Comparison of ENCODE assay signal across 12 cellular contexts in genomic region chr10:132544744-132545658, GRCh38. TPM values are rescaled to one million over a fixed set of nuclear protein-coding genes. Genes with fewer than 3 reads are reported as not detected.
DNase-seq lines count a peak whose midpoint lies in the region; ATAC-seq and TF ChIP-seq lines count a peak whose summit lies in the region.
"Had no signal": no experiment of that assay in that cellular context is flagged by ENCODE, and none has a peak within 500 bp of the region (broad histone marks: within the 10 kb centered on the region; RNA-seq: fewer than 3 reads in every experiment).

No MANE protein-coding gene starts in this region.

- CTCF ChIA-PET in activated CD4-positive, alpha-beta memory T cell treated with anti-CD3 and anti-CD28 coated beads, Interleukin-2, amount 10 ng/mL, durations not matched to agents 7 days and 5 days (lab: Charles Lee), result no interaction called here

- H3K27me3 ChIP-seq in left lung (no peaks in the 10 kb centered on the region), upper lobe of right lung (no peaks in the 10 kb centered on the region)
- H3K27me3 ChIP-seq: adrenal gland, gastrocnemius medialis had no signal

- intact Hi-C loops in left lung (cut with DNase I), result no loop called here
- intact Hi-C loops in upper lobe of right lung (cut with DNase I), result no loop called here

- H3K9me3 ChIP-seq in left lung, result no peaks in the 10 kb centered on the region
- H3K9me3 ChIP-seq in upper lobe of right lung, result no peaks in the 10 kb centered on the region
- H3K9me3 ChIP-seq: adrenal gland, gastrocnemius medialis had no signal

- H3K9me3 Mint-ChIP-seq in activated naive CD4-positive, alpha-beta T cell treated with anti-CD3 and anti-CD28 coated beads, Interleukin-2, amount 50 U/mL, for 24 hours, result no peaks in the 10 kb centered on the region
- no peaks in the 10 kb centered on the region for H3K9me3 Mint-ChIP-seq in activated CD4-positive, alpha-beta memory T cell treated with anti-CD3 and anti-CD28 coated beads, Interleukin-2, amount 10 ng/mL, durations not matched to agents 7 days and 5 days

- no peak overlapping the region for H3K27ac ChIP-seq in left lung
- no peak overlapping the region for H3K27ac ChIP-seq in upper lobe of right lung
- H3K27ac ChIP-seq: gastrocnemius medialis had no signal

- TF ChIP-seq CTCF in left lung (IDR thresholded peaks at IDR 0.05) (no peak), upper lobe of right lung (IDR thresholded peaks at IDR 0.05) (no peak)

- H3K27me3 Mint-ChIP-seq in activated naive CD4-positive, alpha-beta T cell treated with anti-CD3 and anti-CD28 coated beads, Interleukin-2, amount 50 U/mL, for 24 hours, result no peaks in the 10 kb centered on the region
- H3K27me3 Mint-ChIP-seq in activated CD4-positive, alpha-beta memory T cell treated with anti-CD3 and anti-CD28 coated beads, Interleukin-2, amount 10 ng/mL, durations not matched to agents 7 days and 5 days, result peaks cover 3% of the 10 kb centered on the region

- H3K27ac Mint-ChIP-seq in activated naive CD4-positive, alpha-beta T cell treated with anti-CD3 and anti-CD28 coated beads, Interleukin-2, amount 50 U/mL, for 24 hours, result peak overlapping the region; percentile 88
- H3K27ac Mint-ChIP-seq in activated CD4-positive, alpha-beta memory T cell treated with anti-CD3 and anti-CD28 coated beads, Interleukin-2, amount 10 ng/mL, durations not matched to agents 7 days and 5 days, result peak overlapping the region; percentile 64

- no peak for DNase-seq in activated naive CD4-positive, alpha-beta T cell (lab: John Stamatoyannopoulos, UW)
- DNase-seq in activated CD4-positive, alpha-beta memory T cell treated with anti-CD3 and anti-CD28 coated beads, Interleukin-2, amount 10 ng/mL, durations not matched to agents 7 days and 5 days, result no peak
- DNase-seq in left lung (peak in 1 of 2 donors; percentile 29), upper lobe of right lung (no peak), NCI-H510A (lab: John Stamatoyannopoulos, UW) (no peak), NCI-H1417 treated with DMSO at 0.1 percent for 48 hours (lab: John Stamatoyannopoulos, UW) (no peak)
- DNase-seq: gastrocnemius medialis, NCI-H1092 treated with DMSO at 0.1 percent for 48 hours had no signal

- peaks cover 89% of the 10 kb centered on the region for H3K4me1 Mint-ChIP-seq in activated naive CD4-positive, alpha-beta T cell treated with anti-CD3 and anti-CD28 coated beads, Interleukin-2, amount 50 U/mL, for 24 hours
- peaks cover 43% of the 10 kb centered on the region for H3K4me1 Mint-ChIP-seq in activated CD4-positive, alpha-beta memory T cell treated with anti-CD3 and anti-CD28 coated beads, Interleukin-2, amount 10 ng/mL, durations not matched to agents 7 days and 5 days

- POLR2A ChIA-PET in activated CD4-positive, alpha-beta memory T cell treated with anti-CD3 and anti-CD28 coated beads, Interleukin-2, amount 10 ng/mL, durations not matched to agents 7 days and 5 days (lab: Charles Lee), result interaction anchor here (0.7 to 0.9 kb wide), 2 partner anchors 9 to 27 kb away, joined by 3 to 4 read pairs; no protein-coding TSS in a partner anchor

- peaks cover 2% of the 10 kb centered on the region for H3K36me3 Mint-ChIP-seq in activated naive CD4-positive, alpha-beta T cell treated with anti-CD3 and anti-CD28 coated beads, Interleukin-2, amount 50 U/mL, for 24 hours
- H3K36me3 Mint-ChIP-seq in activated CD4-positive, alpha-beta memory T cell treated with anti-CD3 and anti-CD28 coated beads, Interleukin-2, amount 10 ng/mL, durations not matched to agents 7 days and 5 days (ENCODE audit: low read depth), result peaks cover 5% of the 10 kb centered on the region

- H3K4me1 ChIP-seq in left lung, result peaks cover 5 to 85% of the 10 kb centered on the region in 2 donors
- peaks cover 34% of the 10 kb centered on the region for H3K4me1 ChIP-seq in upper lobe of right lung

- H3K4me3 Mint-ChIP-seq in activated naive CD4-positive, alpha-beta T cell treated with anti-CD3 and anti-CD28 coated beads, Interleukin-2, amount 50 U/mL, for 24 hours, result peak overlapping the region; percentile 91
- H3K4me3 Mint-ChIP-seq in activated CD4-positive, alpha-beta memory T cell treated with anti-CD3 and anti-CD28 coated beads, Interleukin-2, amount 10 ng/mL, durations not matched to agents 7 days and 5 days, result peak overlapping the region; percentile 59

- H3K4me3 ChIP-seq in left lung (peak overlapping the region in 1 of 2 donors; percentile 6), upper lobe of right lung (peak overlapping the region; percentile 17)
- H3K4me3 ChIP-seq: gastrocnemius medialis had no signal

- peak; percentile 10 for ATAC-seq in left lung
- no peak for ATAC-seq in upper lobe of right lung
- no peak for ATAC-seq in GM21529 (IDR thresholded peaks at IDR 0.05; ENCODE audit: unreplicated experiment)
- ATAC-seq: gastrocnemius medialis, SK-N-SH treated with all-trans-retinoic acid at 6 μM for 48 hours had no signal

- H3K36me3 ChIP-seq in left lung, result no peaks in the 10 kb centered on the region
- no peaks in the 10 kb centered on the region for H3K36me3 ChIP-seq in upper lobe of right lung
- H3K36me3 ChIP-seq: adrenal gland, gastrocnemius medialis had no signal

RNA-seq across cellular contexts. Expression of gene INPP5A, which starts 7.4 kb away (rescaled TPM):
- total RNA-seq in activated CD4-positive, alpha-beta memory T cell treated with anti-CD3 and anti-CD28 coated beads, Interleukin-2, amount 10 ng/mL, durations not matched to agents 7 days and 5 days, result 1 to 10 TPM; 9.3 to 9.5 TPM
- total RNA-seq in left lung (10 to 100 TPM; 32.0 to 37.0 TPM), upper lobe of right lung (38.3 TPM)
